1 cellular context compared by ENCODE assay signal in genomic region chr1:240765732-240766363, GRCh38.
TF ChIP-seq lines count a peak whose summit lies in the region.

No MANE protein-coding gene starts in this region.

TF ChIP-seq in SK-N-SH, 30 proteins besides CTCF, POLR2A, EP300 and RAD21 (continued from another document):
- no peak for TF ChIP-seq IRF3 (IDR thresholded peaks at IDR 0.05; ENCODE audit: low read depth, low read length)
